ENCODE assay signal across 8 cellular contexts in genomic region chr10:98267069-98267893, GRCh38. TPM values are rescaled to one million over a fixed set of nuclear protein-coding genes. Genes with fewer than 3 reads are reported as not detected.
DNase-seq lines count a peak whose midpoint lies in the region; ATAC-seq, FAIRE-seq and TF ChIP-seq lines count a peak whose summit lies in the region.

No MANE protein-coding gene starts in this region.

- H3K27me3 Mint-ChIP-seq in MCF 10A (ENCODE audit: insufficient read depth, unreplicated experiment) = no peaks in the 10 kb centered on the region

- BruUV-seq in MCF 10A (replicated peaks; lab: Mats Ljungman, UMichigan) (no TSS peak), mammary epithelial cell (replicated peaks; lab: Mats Ljungman, UMichigan) (no TSS peak)

- no peak overlapping the region for H2AFZ ChIP-seq in mammary epithelial cell (ENCODE audit: low read depth, low read length)

- intact Hi-C loops in MCF 10A (cut with micrococcal nuclease) (loop anchor here (10.0 kb wide), 1 partner anchor 198 kb away; no protein-coding TSS in a partner anchor), mammary epithelial cell (cut with micrococcal nuclease) (loop anchor here (10.0 kb wide), 1 partner anchor 178 kb away; the partner anchor contains the start of gene HPS1)

- peak; percentile 68 for FAIRE-seq in urothelium cell line (lab: Jason Lieb, UNC)

- no peak overlapping the region for H3K4me3 ChIP-seq in mammary epithelial cell (replicated peaks in 1 of 3; ENCODE audit: insufficient read depth in 1 of 3, low read depth in 2 of 3, low read length in 3 of 3)
- peak overlapping the region; percentile 46 for H3K4me3 ChIP-seq in brain microvascular endothelial cell (ENCODE audit: low read depth, low read length)
- peak overlapping the region; percentile 14 for H3K4me3 ChIP-seq in mesodermal cell (ENCODE audit: extremely low read depth, insufficient read depth, low read length, poor library complexity, severe bottlenecking)

- POLR2A ChIA-PET in MCF 10A (lab: Yijun Ruan, JAX) = interaction anchor here (0.6 kb wide), 1 partner anchor 28 kb away, joined by 3 read pairs; no protein-coding TSS in a partner anchor

- H3K4me1 Mint-ChIP-seq in MCF 10A (ENCODE audit: insufficient read depth, unreplicated experiment) = peaks cover 23% of the 10 kb centered on the region

- H3K4me2 ChIP-seq in mammary epithelial cell (ENCODE audit: insufficient read depth, low read depth, low read length) = no peak overlapping the region

- H4K20me1 ChIP-seq in mammary epithelial cell (ENCODE audit: insufficient read depth, low read length) = no peaks in the 10 kb centered on the region

- DNase-seq in MCF 10A (ENCODE audit: unreplicated experiment) (no peak), mammary epithelial cell (no peak), brain microvascular endothelial cell (no peak), urothelium cell line (ENCODE audit: low spot score) (peak; percentile 44), D341Med (ENCODE audit: low spot score) (no peak)

- H3K4me1 ChIP-seq in mammary epithelial cell (ENCODE audit: insufficient read depth, low read length) (peaks cover 20% of the 10 kb centered on the region), mesodermal cell (ENCODE audit: control insufficient read depth, insufficient read depth, low read length, poor library complexity, severe bottlenecking) (peaks cover 46% of the 10 kb centered on the region)

- WGBS in mammary epithelial cell (ENCODE audit: low coverage, missing lambda C conversion rate) = 82% methylated on average over 16 of the region's 22 CpGs
- 85 to 88% methylated on average over 17 to 21 of the region's 22 CpGs for WGBS in mesodermal cell (ENCODE audit: insufficient coverage in 2 of 2), 2 experiments

- H3K27me3 ChIP-seq in mammary epithelial cell (ENCODE audit: insufficient read depth, low read length) (no peaks in the 10 kb centered on the region), brain microvascular endothelial cell (replicated peaks) (no peaks in the 10 kb centered on the region)

- CTCF ChIA-PET in MCF 10A (lab: Yijun Ruan, JAX) (interaction anchor here (1.4 to 1.6 kb wide), 2 partner anchors 14 to 42 kb away, joined by 4 to 6 read pairs; no protein-coding TSS in a partner anchor), mammary epithelial cell (lab: Charles Lee; ENCODE audit: low non-redundant PET) (no interaction called here)

- H3K9me3 Mint-ChIP-seq in MCF 10A (ENCODE audit: unreplicated experiment) = no peaks in the 10 kb centered on the region

- no peaks in the 10 kb centered on the region for H3K36me3 ChIP-seq in mammary epithelial cell (ENCODE audit: insufficient read depth, low read length)
- H3K36me3 ChIP-seq in brain microvascular endothelial cell (replicated peaks) = no peaks in the 10 kb centered on the region
- no peaks in the 10 kb centered on the region for H3K36me3 ChIP-seq in mesodermal cell (ENCODE audit: control insufficient read depth, insufficient read depth, low read length)

- ATAC-seq in HG02981 (IDR thresholded peaks at IDR 0.05; ENCODE audit: unreplicated experiment) (no peak), GM21786 (IDR thresholded peaks at IDR 0.05; ENCODE audit: unreplicated experiment) (no peak)

- no peak overlapping the region for H3K4me3 Mint-ChIP-seq in MCF 10A (ENCODE audit: unreplicated experiment)

- no peaks in the 10 kb centered on the region for H3K36me3 Mint-ChIP-seq in MCF 10A (ENCODE audit: insufficient read depth, unreplicated experiment)

- no peak overlapping the region for H3K9ac ChIP-seq in mammary epithelial cell (ENCODE audit: insufficient read depth, low read length)

- H3K9me3 ChIP-seq in mammary epithelial cell (replicated peaks; ENCODE audit: insufficient read depth, low read length) = no peaks in the 10 kb centered on the region
- H3K9me3 ChIP-seq in mesodermal cell (ENCODE audit: control insufficient read depth, low read length) = no peaks in the 10 kb centered on the region

- dilution Hi-C loops in mammary epithelial cell (cut with HindIII; ENCODE audit: low sequenced_read_pairs) = no loop called here

- H3K27ac Mint-ChIP-seq in MCF 10A (ENCODE audit: low read depth, unreplicated experiment) = peak overlapping the region; percentile 39

- in situ Hi-C loops in mammary epithelial cell (cut with MboI; ENCODE audit: low sequenced_read_pairs in 2 of 2) (no loop called here), brain microvascular endothelial cell (cut with HindIII; ENCODE audit: low pct_ligation_motif_present, low sequenced_read_pairs) (no loop called here)

- no peaks in the 10 kb centered on the region for H3K79me2 ChIP-seq in mammary epithelial cell (ENCODE audit: insufficient read depth, low read length)

- TF ChIP-seq CTCF in MCF 10A (IDR thresholded peaks at IDR 0.05; ENCODE audit: unreplicated experiment) (no peak), mammary epithelial cell (conservative IDR thresholded peaks at IDR 0.05 in 1 of 2, IDR thresholded peaks at IDR 0.05 in 1 of 2; ENCODE audit: extremely low read depth in 1 of 2, insufficient read depth in 1 of 2, low read depth in 1 of 2, low read length in 2 of 2) (no peak), brain microvascular endothelial cell (IDR thresholded peaks at IDR 0.05; ENCODE audit: low read depth, low read length, missing control alignments) (no peak)

- H3K27ac ChIP-seq in mammary epithelial cell (ENCODE audit: insufficient read depth, low read depth, low read length) (no peak overlapping the region), brain microvascular endothelial cell (no peak overlapping the region), mesodermal cell (ENCODE audit: low read depth, low read length, severe bottlenecking) (peak overlapping the region; percentile 37)

RNA-seq across cellular contexts. Expression of gene LOXL4, which starts 0.7 kb away (rescaled TPM):
- total RNA-seq in MCF 10A (2022) (not detected in 2 replicates), mammary epithelial cell (10 to 100 TPM in 1 of 2 donors, not detected in 1; 26.5 TPM)
- not detected for polyA plus RNA-seq in mammary epithelial cell
- polyA minus RNA-seq in mammary epithelial cell = not detected
- 9.1 TPM for polyA plus RNA-seq in mesodermal cell (2013, experiment 1 of 2)
- 8.1 TPM for polyA plus RNA-seq in mesodermal cell (2013, experiment 2 of 2)

Comparison
In these comparisons a context has a peak if more than half of its experiments do, and no peak if none do; other contexts are left out.
1. H3K4me3 ChIP-seq: peak in brain microvascular endothelial cell (single experiment) and mesodermal cell (single experiment); none in mammary epithelial cell (0 of 3).